In genomic region chr21:8989883-8990325, GRCh38 we compare ENCODE assay signal across 15 cellular contexts.
DNase-seq lines count a peak whose midpoint lies in the region; ATAC-seq and TF ChIP-seq lines count a peak whose summit lies in the region.
"Had no signal": no experiment of that assay in that cellular context is flagged by ENCODE, and none has a peak within 500 bp of the region (broad histone marks: within the 10 kb centered on the region; RNA-seq: fewer than 3 reads in every experiment).

No MANE protein-coding gene starts in this region.

- H3K9me3 ChIP-seq in heart left ventricle = peaks cover 0 to 45% (median 0%) of the 10 kb centered on the region in 12 donors
- peaks cover 0 to 21% (median 0%) of the 10 kb centered on the region in 4 donors for H3K9me3 ChIP-seq in Peyer's patch

- peaks cover 0 to 54% (median 39%) of the 10 kb centered on the region in 9 donors for H3K27me3 ChIP-seq in heart left ventricle
- no peaks in the 10 kb centered on the region for H3K27me3 ChIP-seq in Peyer's patch

- TF ChIP-seq CTCF in heart left ventricle (IDR thresholded peaks at IDR 0.05) (no peak), Peyer's patch (IDR thresholded peaks at IDR 0.05) (no peak)

- intact Hi-C loops in heart left ventricle (cut with DNase I) = no loop called here
- intact Hi-C loops in posterior vena cava (cut with DNase I) = no loop called here

- H3K36me3 ChIP-seq in heart left ventricle (no peaks in the 10 kb centered on the region), Peyer's patch (no peaks in the 10 kb centered on the region)
- H3K36me3 ChIP-seq: tibial artery had no signal

- no peaks in the 10 kb centered on the region for H3K4me1 ChIP-seq in heart left ventricle
- no peaks in the 10 kb centered on the region for H3K4me1 ChIP-seq in Peyer's patch
- H3K4me1 ChIP-seq: tibial artery had no signal

- DNase-seq in SHP77 (lab: John Stamatoyannopoulos, UW) (peak; percentile 92 to 96), SHP77 treated with DMSO at 0.1 percent for 48 hours (lab: John Stamatoyannopoulos, UW) (no peak), NCI-H460 (ENCODE audit: extremely low read depth, low read depth) (peak; percentile 79), heart left ventricle (peak in 1 of 5 donors; percentile 80), posterior vena cava (ENCODE audit: low spot score) (peak; percentile 78), Peyer's patch (no peak), NCI-H2196 (lab: John Stamatoyannopoulos, UW; ENCODE audit: unreplicated experiment) (no peak), ecto neural progenitor cell (ENCODE audit: low spot score) (no peak)
- DNase-seq: ACHN; activated CD8-positive, alpha-beta memory T cell treated with anti-CD3 and anti-CD28 coated beads, Interleukin-2, amount 50 U/mL, for 4 hours; midbrain; NCI-H1105 treated with DMSO at 0.1 percent for 48 hours; NCI-H748 treated with DMSO at 0.1 percent for 48 hours; tibial artery had no signal

- WGBS in heart left ventricle, 4 donors = 55 to 59% (median 59%) methylated on average over 14 of the region's 14 CpGs

- H3K27ac ChIP-seq in heart left ventricle = no peak overlapping the region
- no peak overlapping the region for H3K27ac ChIP-seq in Peyer's patch
- H3K27ac ChIP-seq: coronary artery, tibial artery had no signal

- no peak overlapping the region for H3K4me3 ChIP-seq in heart left ventricle
- H3K4me3 ChIP-seq in Peyer's patch = no peak overlapping the region
- H3K4me3 ChIP-seq: coronary artery, tibial artery had no signal

- ATAC-seq in heart left ventricle = peak; percentile 22 to 54 (median 36)

- no peak for TF ChIP-seq POLR2A in heart left ventricle (IDR thresholded peaks at IDR 0.05)
- no peak for TF ChIP-seq POLR2A in Peyer's patch (IDR thresholded peaks at IDR 0.05)

Comparison
In these comparisons a context has a peak if more than half of its experiments do, and no peak if none do; other contexts are left out.
1. DNase-seq: peak in SHP77 (2 of 2), NCI-H460 (single experiment) and posterior vena cava (single experiment); none in SHP77 treated with DMSO at 0.1 percent for 48 hours (single experiment), Peyer's patch (0 of 3), NCI-H2196 (single experiment) and ecto neural progenitor cell (single experiment).